In the genomic region with DNA sequence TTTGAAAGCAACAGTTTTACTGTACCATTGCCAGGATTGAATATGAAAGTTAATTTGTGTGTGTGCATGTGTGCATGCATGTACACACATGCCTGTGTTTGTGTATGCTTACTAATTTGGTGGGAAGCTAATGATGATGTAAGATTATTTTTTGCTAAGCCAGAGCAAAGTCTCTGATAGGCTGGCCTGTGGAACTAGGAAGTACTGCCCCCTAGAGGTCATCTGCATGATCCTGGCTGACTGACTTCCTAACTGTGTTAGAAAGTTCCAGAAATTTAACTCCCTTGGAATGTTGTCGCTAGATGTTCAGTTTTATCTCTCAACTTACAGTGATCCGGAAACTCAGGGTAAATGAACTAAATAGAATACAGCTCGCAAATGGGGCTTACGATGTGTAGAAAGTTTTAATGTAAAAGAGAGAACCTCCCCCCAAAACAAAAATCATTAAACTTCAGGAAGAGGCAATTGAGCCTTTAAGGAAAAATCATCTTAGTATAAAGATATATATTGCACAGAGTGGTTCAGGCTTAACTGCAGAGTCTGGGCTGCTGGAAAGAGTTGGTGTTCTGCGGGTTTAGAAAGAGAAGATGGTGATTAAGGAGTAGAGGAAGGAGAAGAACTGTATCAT, we compare ENCODE assay signal across 8 cellular contexts. TPM values are rescaled to one million over a fixed set of nuclear protein-coding genes. Genes with fewer than 3 reads are reported as not detected.
DNase-seq lines count a peak whose midpoint lies in the region; ATAC-seq, FAIRE-seq and TF ChIP-seq lines count a peak whose summit lies in the region.

No MANE protein-coding gene starts in this region.

- peaks cover 22% of the 10 kb centered on the region for H3K9me3 ChIP-seq in SJCRH30 (replicated peaks)

- no peak for FAIRE-seq in D721Med (lab: Jason Lieb, UNC)

- ATAC-seq in GM19351 (IDR thresholded peaks at IDR 0.05; ENCODE audit: unreplicated experiment), result no peak
- no peak for ATAC-seq in HG03460 (IDR thresholded peaks at IDR 0.05; ENCODE audit: unreplicated experiment)

- H3K36me3 ChIP-seq in SJCRH30, result no peaks in the 10 kb centered on the region

- no peak overlapping the region for H3K4me3 ChIP-seq in SJCRH30

- no peak for DNase-seq in D721Med (ENCODE audit: insufficient read length, low spot score)
- peak; percentile 37 for DNase-seq in H4 (ENCODE audit: low spot score)
- DNase-seq in SJCRH30, result peak; percentile 41 to 74
- DNase-seq in astrocyte of the hippocampus (ENCODE audit: low read depth, low spot score), result peak; percentile 45
- peak; percentile 27 for DNase-seq in inferior parietal cortex (ENCODE audit: extremely low spot score)
- DNase-seq in stimulated activated CD4-positive, alpha-beta T cell treated with anti-CD3 and anti-CD28 coated beads, Interleukin-4, amount 100 ng/mL, for 48 hours (ENCODE audit: low read depth in 2 of 2), result peak; percentile 14 to 34

- TF ChIP-seq CTCF in D721Med (IDR thresholded peaks at IDR 0.05; ENCODE audit: insufficient read depth, missing control alignments), result peak; percentile 41

- no peak overlapping the region for H3K27ac ChIP-seq in SJCRH30

- H3K4me1 ChIP-seq in SJCRH30, result peaks cover 21% of the 10 kb centered on the region

- no peaks in the 10 kb centered on the region for H3K27me3 ChIP-seq in SJCRH30

RNA-seq across cellular contexts. Expression of a gene that starts 34.3 kb away (rescaled TPM):
- 75.5 and 111 TPM in 2 replicates for total RNA-seq in H4 (2014; rRNA removed; shearing (Covaris generic))
- 167 and 195 TPM in 2 replicates for total RNA-seq in SJCRH30 (2014; rRNA removed; shearing (Covaris generic))
